10 cellular contexts compared by ENCODE assay signal in genomic region chr17:75267403-75268232, GRCh38. TPM values are rescaled to one million over a fixed set of nuclear protein-coding genes. Genes with fewer than 3 reads are reported as not detected.
DNase-seq lines count a peak whose midpoint lies in the region; FAIRE-seq and TF ChIP-seq lines count a peak whose summit lies in the region.
"Had no signal": no experiment of that assay in that cellular context is flagged by ENCODE, and none has a peak within 500 bp of the region (broad histone marks: within the 10 kb centered on the region; RNA-seq: fewer than 3 reads in every experiment).

No MANE protein-coding gene starts in this region.

- H3K18ac ChIP-seq in neuronal stem cell (ENCODE audit: low read length), result no peak overlapping the region

- H2AFZ ChIP-seq in neuronal stem cell (ENCODE audit: low read length), result no peak overlapping the region

- peak overlapping the region; percentile 38 for H3K9ac ChIP-seq in neuronal stem cell (ENCODE audit: low read depth, low read length, poor library complexity)

- H3K4me2 ChIP-seq in neuronal stem cell (ENCODE audit: insufficient read depth, low read length, poor library complexity, severe bottlenecking), result no peak overlapping the region

- no peaks in the 10 kb centered on the region for H3K27me3 ChIP-seq in bronchial epithelial cell (ENCODE audit: control insufficient read depth, insufficient read depth, low read length)
- no peaks in the 10 kb centered on the region for H3K27me3 ChIP-seq in neuronal stem cell (ENCODE audit: control insufficient read depth in 3 of 3, insufficient read depth in 3 of 3, low read depth in 1 of 3, low read length in 3 of 3)
- H3K27me3 ChIP-seq: breast epithelium had no signal

- no peak overlapping the region for H3K14ac ChIP-seq in neuronal stem cell (ENCODE audit: low read length)

- FAIRE-seq in bronchial epithelial cell (lab: Jason Lieb, UNC), result no peak

- no peak overlapping the region for H3K4ac ChIP-seq in neuronal stem cell (ENCODE audit: low read length)

- no peak overlapping the region for H4K8ac ChIP-seq in neuronal stem cell (ENCODE audit: low read depth, low read length)

- peaks cover 3% of the 10 kb centered on the region for H3K79me1 ChIP-seq in neuronal stem cell (ENCODE audit: low read depth, low read length)

- H3K27ac ChIP-seq in neuronal stem cell (replicated peaks; ENCODE audit: low read length), result no peak overlapping the region

- no peak overlapping the region for H2BK12ac ChIP-seq in neuronal stem cell (ENCODE audit: low read length)

- H2BK15ac ChIP-seq in neuronal stem cell (ENCODE audit: low read length), result no peak overlapping the region

- peak; percentile 23 for DNase-seq in NCI-H345 (lab: John Stamatoyannopoulos, UW)
- no peak for DNase-seq in NCI-H345 treated with DMSO at 0.1 percent for 48 hours (lab: John Stamatoyannopoulos, UW; ENCODE audit: unreplicated experiment)
- peak; percentile 32 for DNase-seq in NCI-H2029 treated with DMSO at 0.1 percent for 48 hours (lab: John Stamatoyannopoulos, UW)
- no peak for DNase-seq in bronchial epithelial cell (ENCODE audit: low read depth)
- no peak for DNase-seq in neuronal stem cell (ENCODE audit: low spot score)
- no peak for DNase-seq in putamen (ENCODE audit: low spot score)
- no peak for DNase-seq in GF-D8 (lab: John Stamatoyannopoulos, UW)
- no peak for DNase-seq in GM03348 (ENCODE audit: low spot score)
- DNase-seq: glutamatergic neuron had no signal

- peak; percentile 48 for TF ChIP-seq CTCF in bronchial epithelial cell (IDR thresholded peaks at IDR 0.05; ENCODE audit: insufficient read depth, low read length, severe bottlenecking)

- H3K4me3 ChIP-seq in bronchial epithelial cell (ENCODE audit: low read depth, low read length) (no peak overlapping the region), neuronal stem cell (ENCODE audit: low read length in 2 of 2) (no peak overlapping the region)
- H3K4me3 ChIP-seq: breast epithelium had no signal

- H4K91ac ChIP-seq in neuronal stem cell (ENCODE audit: low read depth, low read length, poor library complexity), result no peak overlapping the region

- H2BK120ac ChIP-seq in neuronal stem cell (ENCODE audit: low read depth, low read length), result no peak overlapping the region

- H3K4me1 ChIP-seq in neuronal stem cell (ENCODE audit: control insufficient read depth in 2 of 2, insufficient read depth in 1 of 2, low read depth in 1 of 2, low read length in 2 of 2), result peaks cover 5 to 7% of the 10 kb centered on the region in 2 donors

- H2AK5ac ChIP-seq in neuronal stem cell (ENCODE audit: low read depth, low read length), result no peak overlapping the region

- H3K36me3 ChIP-seq in bronchial epithelial cell (ENCODE audit: control insufficient read depth, insufficient read depth, low read length), result peaks cover 17% of the 10 kb centered on the region
- peaks cover 30 to 56% of the 10 kb centered on the region in 2 donors for H3K36me3 ChIP-seq in neuronal stem cell (replicated peaks in 1 of 2; ENCODE audit: control insufficient read depth in 2 of 2, insufficient read depth in 2 of 2, low read length in 2 of 2)
- H3K36me3 ChIP-seq: breast epithelium had no signal

- peak overlapping the region; percentile 3 for H3K23ac ChIP-seq in neuronal stem cell (ENCODE audit: low read depth, low read length, poor library complexity)

- no peak overlapping the region for H2BK5ac ChIP-seq in neuronal stem cell (ENCODE audit: low read length)

- WGBS in neuronal stem cell (ENCODE audit: extremely low coverage in 2 of 2, insufficient read length in 2 of 2, insufficient replicate concordance in 1 of 2), 2 donors, result no CpG with 5 or more reads among the region's 14 CpGs

- H3K9me3 ChIP-seq in neuronal stem cell (replicated peaks in 1 of 2; ENCODE audit: control insufficient read depth in 2 of 2, insufficient read depth in 1 of 2, low read depth in 1 of 2, low read length in 2 of 2), result no peaks in the 10 kb centered on the region
- H3K9me3 ChIP-seq: breast epithelium had no signal

RNA-seq across cellular contexts. Expression of gene MIF4GD, which starts 3.4 kb away (rescaled TPM):
- 30.0 and 36.4 TPM in 2 replicates for total RNA-seq in bronchial epithelial cell
- polyA plus RNA-seq in neuronal stem cell (2013, experiment 1 of 2), result 31.0 TPM
- polyA plus RNA-seq in neuronal stem cell (2013, experiment 2 of 2), result 31.4 TPM

RNA-seq across cellular contexts. Expression of gene MRPS7, which starts 5.9 kb away (rescaled TPM):
- 83.3 and 83.5 TPM in 2 replicates for total RNA-seq in bronchial epithelial cell
- polyA plus RNA-seq in neuronal stem cell (2013, experiment 1 of 2), result 45.9 TPM
- 45.2 TPM for polyA plus RNA-seq in neuronal stem cell (2013, experiment 2 of 2)

RNA-seq across cellular contexts. Expression of gene GGA3, which starts 6.2 kb away (rescaled TPM):
- 14.5 and 14.7 TPM in 2 replicates for total RNA-seq in bronchial epithelial cell
- 32.9 TPM for polyA plus RNA-seq in neuronal stem cell (2013, experiment 1 of 2)
- polyA plus RNA-seq in neuronal stem cell (2013, experiment 2 of 2), result 31.7 TPM

RNA-seq across cellular contexts. Expression of gene SLC25A19, which starts 21.6 kb away (rescaled TPM):
- 10.2 and 12.1 TPM in 2 replicates for total RNA-seq in bronchial epithelial cell
- polyA plus RNA-seq in neuronal stem cell (2013, experiment 1 of 2), result 9.2 TPM
- 9.1 TPM for polyA plus RNA-seq in neuronal stem cell (2013, experiment 2 of 2)

Comparison
In these comparisons a context has a peak if more than half of its experiments do, and no peak if none do; other contexts are left out.
1. DNase-seq: peak in NCI-H345 (single experiment) and NCI-H2029 treated with DMSO at 0.1 percent for 48 hours (single experiment); none in NCI-H345 treated with DMSO at 0.1 percent for 48 hours (single experiment), bronchial epithelial cell (single experiment), neuronal stem cell (single experiment), putamen (single experiment), GF-D8 (single experiment) and GM03348 (single experiment).